In genomic region chr22:38220163-38220562, GRCh38 we compare ENCODE assay signal across 11 cellular contexts. TPM values are rescaled to one million over a fixed set of nuclear protein-coding genes. Genes with fewer than 3 reads are reported as not detected.
DNase-seq lines count a peak whose midpoint lies in the region; ATAC-seq and TF ChIP-seq lines count a peak whose summit lies in the region.
"Had no signal": no experiment of that assay in that cellular context is flagged by ENCODE, and none has a peak within 500 bp of the region (broad histone marks: within the 10 kb centered on the region; RNA-seq: fewer than 3 reads in every experiment).

No MANE protein-coding gene starts in this region.

- H3K27ac Mint-ChIP-seq in stimulated activated naive CD8-positive, alpha-beta T cell treated with anti-CD3 and anti-CD28 coated beads, Interleukin-15, amount 100 ng/mL, for 72 hours, result peak overlapping the region; percentile 86 to 93
- peak overlapping the region; percentile 84 to 95 for H3K27ac Mint-ChIP-seq in effector memory CD8-positive, alpha-beta T cell
- H3K27ac Mint-ChIP-seq in osteocyte (ENCODE audit: unreplicated experiment), result peak overlapping the region; percentile 92
- H3K27ac Mint-ChIP-seq: activated B cell treated with CpG ODN at 0.5 μM for 24 hours had no signal

- no peak for DNase-seq in stimulated activated naive CD8-positive, alpha-beta T cell treated with anti-CD3 and anti-CD28 coated beads, Interleukin-15, amount 100 ng/mL, for 72 hours
- DNase-seq in stimulated activated naive CD8-positive, alpha-beta T cell treated with anti-CD3 and anti-CD28 coated beads, Interleukin-15, Interleukin-2, amounts not matched to agents 100 U/mL and 50 U/mL, for 24 hours, result no peak
- no peak for DNase-seq in effector memory CD8-positive, alpha-beta T cell
- DNase-seq in osteocyte (ENCODE audit: extremely low spot score, unreplicated experiment), result no peak
- DNase-seq in activated T-cell treated with anti-CD3 and anti-CD28 coated beads, Interleukin-2, amount 50 U/mL, for 1 hour, result no peak
- DNase-seq in kidney tubule cell (ENCODE audit: low spot score), result no peak
- DNase-seq: activated B cell treated with CpG ODN at 0.5 μM for 24 hours, activated gamma-delta T cell treated with Interleukin-2 at 50 U/mL for 16 hours, AML-193 had no signal

- no peak for TF ChIP-seq CTCF in osteocyte (IDR thresholded peaks at IDR 0.05)

- H3K4me1 Mint-ChIP-seq in stimulated activated naive CD8-positive, alpha-beta T cell treated with anti-CD3 and anti-CD28 coated beads, Interleukin-15, amount 100 ng/mL, for 72 hours, result peaks cover 27% of the 10 kb centered on the region
- H3K4me1 Mint-ChIP-seq in effector memory CD8-positive, alpha-beta T cell (ENCODE audit: low read depth in 2 of 2), result peaks cover 6 to 28% of the 10 kb centered on the region in 2 donors
- H3K4me1 Mint-ChIP-seq in osteocyte (ENCODE audit: unreplicated experiment), result peaks cover 52% of the 10 kb centered on the region

- peaks cover 74% of the 10 kb centered on the region for H3K36me3 Mint-ChIP-seq in effector memory CD8-positive, alpha-beta T cell (ENCODE audit: insufficient read depth)
- H3K36me3 Mint-ChIP-seq in osteocyte (ENCODE audit: unreplicated experiment), result peaks cover 15% of the 10 kb centered on the region

- H3K9me3 Mint-ChIP-seq in stimulated activated naive CD8-positive, alpha-beta T cell treated with anti-CD3 and anti-CD28 coated beads, Interleukin-15, amount 100 ng/mL, for 72 hours, result no peaks in the 10 kb centered on the region
- no peaks in the 10 kb centered on the region for H3K9me3 Mint-ChIP-seq in effector memory CD8-positive, alpha-beta T cell
- H3K9me3 Mint-ChIP-seq in osteocyte (ENCODE audit: unreplicated experiment), result no peaks in the 10 kb centered on the region
- H3K9me3 Mint-ChIP-seq: activated B cell treated with CpG ODN at 0.5 μM for 24 hours had no signal

- no peaks in the 10 kb centered on the region for H3K27me3 Mint-ChIP-seq in stimulated activated naive CD8-positive, alpha-beta T cell treated with anti-CD3 and anti-CD28 coated beads, Interleukin-15, amount 100 ng/mL, for 72 hours
- no peaks in the 10 kb centered on the region for H3K27me3 Mint-ChIP-seq in effector memory CD8-positive, alpha-beta T cell
- no peaks in the 10 kb centered on the region for H3K27me3 Mint-ChIP-seq in osteocyte (ENCODE audit: unreplicated experiment)
- H3K27me3 Mint-ChIP-seq: activated B cell treated with CpG ODN at 0.5 μM for 24 hours had no signal

- ATAC-seq in stimulated activated naive CD8-positive, alpha-beta T cell treated with anti-CD3 and anti-CD28 coated beads, Interleukin-15, amount 100 ng/mL, for 72 hours, result peak; percentile 12
- no peak for ATAC-seq in stimulated activated naive CD8-positive, alpha-beta T cell treated with anti-CD3 and anti-CD28 coated beads, Interleukin-15, Interleukin-2, amounts not matched to agents 100 U/mL and 50 U/mL, for 24 hours
- ATAC-seq in effector memory CD8-positive, alpha-beta T cell (replicated peaks), result no peak
- ATAC-seq in HG03045 (IDR thresholded peaks at IDR 0.05; ENCODE audit: unreplicated experiment) (no peak), HG03565 (IDR thresholded peaks at IDR 0.05; ENCODE audit: unreplicated experiment) (no peak)

- no peak overlapping the region for H3K4me3 Mint-ChIP-seq in stimulated activated naive CD8-positive, alpha-beta T cell treated with anti-CD3 and anti-CD28 coated beads, Interleukin-15, amount 100 ng/mL, for 72 hours
- H3K4me3 Mint-ChIP-seq in effector memory CD8-positive, alpha-beta T cell, result no peak overlapping the region
- H3K4me3 Mint-ChIP-seq in osteocyte (ENCODE audit: unreplicated experiment), result no peak overlapping the region
- H3K4me3 Mint-ChIP-seq: activated B cell treated with CpG ODN at 0.5 μM for 24 hours had no signal

RNA-seq across cellular contexts. Expression of gene MAFF, which starts 18.4 kb away (rescaled TPM):
- 9.9 and 17.0 TPM in 2 replicates for total RNA-seq in osteocyte

RNA-seq across cellular contexts. Expression of gene PLA2G6, which starts 38.5 kb away (rescaled TPM):
- 41.6 and 48.8 TPM in 2 replicates for total RNA-seq in osteocyte

RNA-seq across cellular contexts. Expression of gene TMEM184B, which starts 52.6 kb away (rescaled TPM):
- total RNA-seq in osteocyte, result 88.0 and 90.5 TPM in 2 replicates
